In the genomic region with DNA sequence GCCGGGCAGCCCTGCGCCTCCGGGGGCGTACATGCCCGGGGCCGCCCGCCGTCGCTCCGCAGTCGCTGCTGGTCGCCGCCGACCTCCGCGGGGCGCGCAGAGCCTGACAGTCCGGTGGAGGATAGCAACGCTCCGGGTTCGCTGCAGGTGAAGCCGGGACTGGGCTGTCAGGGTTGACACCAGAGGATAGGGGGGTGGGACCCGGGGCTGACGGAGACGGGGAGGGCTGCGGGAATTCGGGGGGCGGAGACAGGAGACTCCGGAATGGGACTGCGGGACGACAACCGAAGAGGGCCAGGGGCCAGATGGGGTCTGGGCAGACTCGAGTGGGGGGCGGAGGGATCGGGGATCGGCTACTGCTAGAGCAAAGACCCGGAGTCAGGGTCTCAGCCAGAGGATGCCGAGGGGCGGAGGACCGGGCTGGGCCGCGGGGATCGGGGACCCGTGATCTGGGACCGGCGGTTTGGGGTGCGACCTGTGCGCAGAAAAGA, we compare ENCODE assay signal across 8 cellular contexts. TPM values are rescaled to one million over a fixed set of nuclear protein-coding genes. Genes with fewer than 3 reads are reported as not detected.
DNase-seq lines count a peak whose midpoint lies in the region; ATAC-seq and TF ChIP-seq lines count a peak whose summit lies in the region.

No MANE protein-coding gene starts in this region.

- no peaks in the 10 kb centered on the region for H3K27me3 Mint-ChIP-seq in WTC11 (ENCODE audit: low read depth)

- ATAC-seq in GM19025 (IDR thresholded peaks at IDR 0.05; ENCODE audit: low read depth, unreplicated experiment) (peak; percentile 5), HG03432 (IDR thresholded peaks at IDR 0.05; ENCODE audit: unreplicated experiment) (peak; percentile 3), WTC11 (peak; percentile 9)

- POLR2A ChIA-PET in AG04449 (lab: Yijun Ruan, JAX) = no interaction called here
- POLR2A ChIA-PET in WTC11 (lab: Charles Lee) = no interaction called here

- CTCF ChIA-PET in AG04449 (lab: Yijun Ruan, JAX) (interaction anchor here (0.9 to 7.1 kb wide), 7 partner anchors 9 to 272 kb away, joined by 3 to 147 read pairs (median 3); a partner anchor contains a TSS), WTC11 (lab: Charles Lee) (interaction anchor here (1.0 kb wide), 1 partner anchor 69 kb away, joined by 4 read pairs; no protein-coding TSS in a partner anchor)

- no peaks in the 10 kb centered on the region for H3K9me3 Mint-ChIP-seq in WTC11

- no peaks in the 10 kb centered on the region for H3K27me3 ChIP-seq in effector memory CD4-positive, alpha-beta T cell (replicated peaks; ENCODE audit: control insufficient read depth, insufficient read depth, low read length, poor library complexity, severe bottlenecking)
- no peaks in the 10 kb centered on the region for H3K27me3 ChIP-seq in thymus (ENCODE audit: control insufficient read depth, insufficient read depth)

- peaks cover 27% of the 10 kb centered on the region for H3K4me1 Mint-ChIP-seq in WTC11

- 1 to 2% methylated on average over 17 to 28 of the region's 49 CpGs for WGBS in mesodermal cell (ENCODE audit: insufficient coverage in 2 of 2), 2 experiments
- under 1% methylated on average over 49 of the region's 49 CpGs for WGBS in thymus

- peak overlapping the region; percentile 92 for H3K27ac ChIP-seq in effector memory CD4-positive, alpha-beta T cell (ENCODE audit: insufficient read depth, low read length, poor library complexity, severe bottlenecking)
- H3K27ac ChIP-seq in mesodermal cell (ENCODE audit: low read depth, low read length, severe bottlenecking) (peak overlapping the region; percentile 67), thymus (ENCODE audit: low read depth) (peak overlapping the region; percentile 91)

- no peak overlapping the region for H3K27ac Mint-ChIP-seq in WTC11

- no peaks in the 10 kb centered on the region for H3K9me3 ChIP-seq in effector memory CD4-positive, alpha-beta T cell (ENCODE audit: control insufficient read depth, low read length)
- H3K9me3 ChIP-seq in mesodermal cell (ENCODE audit: control insufficient read depth, low read length) = no peaks in the 10 kb centered on the region
- no peaks in the 10 kb centered on the region for H3K9me3 ChIP-seq in thymus (ENCODE audit: control insufficient read depth)

- peak overlapping the region; percentile 100 for H3K4me3 Mint-ChIP-seq in WTC11

- H3K4me1 ChIP-seq in effector memory CD4-positive, alpha-beta T cell (ENCODE audit: control insufficient read depth, insufficient read depth, low read length, poor library complexity, severe bottlenecking) = peaks cover 21% of the 10 kb centered on the region
- H3K4me1 ChIP-seq in mesodermal cell (ENCODE audit: control insufficient read depth, insufficient read depth, low read length, poor library complexity, severe bottlenecking) = peaks cover 32% of the 10 kb centered on the region
- H3K4me1 ChIP-seq in thymus (ENCODE audit: control insufficient read depth, insufficient read depth, low read length) = peaks cover 19% of the 10 kb centered on the region

- H3K4me3 ChIP-seq in AG04449 (ENCODE audit: low read depth, low read length) = peak overlapping the region; percentile 93
- peak overlapping the region; percentile 99 for H3K4me3 ChIP-seq in effector memory CD4-positive, alpha-beta T cell (ENCODE audit: insufficient read depth, low read depth, low read length, poor library complexity, severe bottlenecking)
- H3K4me3 ChIP-seq in mesodermal cell (ENCODE audit: extremely low read depth, insufficient read depth, low read length, poor library complexity, severe bottlenecking) = peak overlapping the region; percentile 96
- H3K4me3 ChIP-seq in thymus (ENCODE audit: low read length) = peak overlapping the region; percentile 83

- peaks cover 24% of the 10 kb centered on the region for H3K36me3 ChIP-seq in effector memory CD4-positive, alpha-beta T cell (ENCODE audit: control insufficient read depth, insufficient read depth, low read length)
- H3K36me3 ChIP-seq in mesodermal cell (ENCODE audit: control insufficient read depth, insufficient read depth, low read length) = peaks cover 51% of the 10 kb centered on the region
- peaks cover 40% of the 10 kb centered on the region for H3K36me3 ChIP-seq in thymus (ENCODE audit: control insufficient read depth, insufficient read depth)

- DNase-seq in AG04449 (ENCODE audit: low read depth, low spot score) (no peak), WTC11 (ENCODE audit: low spot score) (peak; percentile 57), DMS114 treated with DMSO at 0.1 percent for 48 hours (lab: John Stamatoyannopoulos, UW; ENCODE audit: unreplicated experiment) (no peak)
- DNase-seq in effector memory CD4-positive, alpha-beta T cell = peak; percentile 22 to 41 (median 35)

- TF ChIP-seq CTCF in AG04449 (IDR thresholded peaks at IDR 0.05; ENCODE audit: insufficient read depth, low read length, missing control alignments) (no peak), WTC11 (IDR thresholded peaks at IDR 0.05) (no peak)

- peaks cover 22% of the 10 kb centered on the region for H3K36me3 Mint-ChIP-seq in WTC11

TF ChIP-seq in WTC11, 78 proteins besides CTCF, POLR2A, EP300 and RAD21:
- TF ChIP-seq, protein P1, sequence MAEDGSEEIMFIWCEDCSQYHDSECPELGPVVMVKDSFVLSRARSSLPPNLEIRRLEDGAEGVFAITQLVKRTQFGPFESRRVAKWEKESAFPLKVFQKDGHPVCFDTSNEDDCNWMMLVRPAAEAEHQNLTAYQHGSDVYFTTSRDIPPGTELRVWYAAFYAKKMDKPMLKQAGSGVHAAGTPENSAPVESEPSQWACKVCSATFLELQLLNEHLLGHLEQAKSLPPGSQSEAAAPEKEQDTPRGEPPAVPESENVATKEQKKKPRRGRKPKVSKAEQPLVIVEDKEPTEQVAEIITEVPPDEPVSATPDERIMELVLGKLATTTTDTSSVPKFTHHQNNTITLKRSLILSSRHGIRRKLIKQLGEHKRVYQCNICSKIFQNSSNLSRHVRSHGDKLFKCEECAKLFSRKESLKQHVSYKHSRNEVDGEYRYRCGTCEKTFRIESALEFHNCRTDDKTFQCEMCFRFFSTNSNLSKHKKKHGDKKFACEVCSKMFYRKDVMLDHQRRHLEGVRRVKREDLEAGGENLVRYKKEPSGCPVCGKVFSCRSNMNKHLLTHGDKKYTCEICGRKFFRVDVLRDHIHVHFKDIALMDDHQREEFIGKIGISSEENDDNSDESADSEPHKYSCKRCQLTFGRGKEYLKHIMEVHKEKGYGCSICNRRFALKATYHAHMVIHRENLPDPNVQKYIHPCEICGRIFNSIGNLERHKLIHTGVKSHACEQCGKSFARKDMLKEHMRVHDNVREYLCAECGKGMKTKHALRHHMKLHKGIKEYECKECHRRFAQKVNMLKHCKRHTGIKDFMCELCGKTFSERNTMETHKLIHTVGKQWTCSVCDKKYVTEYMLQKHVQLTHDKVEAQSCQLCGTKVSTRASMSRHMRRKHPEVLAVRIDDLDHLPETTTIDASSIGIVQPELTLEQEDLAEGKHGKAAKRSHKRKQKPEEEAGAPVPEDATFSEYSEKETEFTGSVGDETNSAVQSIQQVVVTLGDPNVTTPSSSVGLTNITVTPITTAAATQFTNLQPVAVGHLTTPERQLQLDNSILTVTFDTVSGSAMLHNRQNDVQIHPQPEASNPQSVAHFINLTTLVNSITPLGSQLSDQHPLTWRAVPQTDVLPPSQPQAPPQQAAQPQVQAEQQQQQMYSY (CRISPR knock-in tag; IDR thresholded peaks at IDR 0.05) = peak; percentile 95
- TF ChIP-seq CREM (CRISPR knock-in tag; IDR thresholded peaks at IDR 0.05) = no peak

RNA-seq across cellular contexts. Expression of a gene that starts 0.4 kb away (rescaled TPM):
- 22.9 to 25.6 TPM (median 24.7 TPM) in 3 replicates for total RNA-seq in WTC11 (2021)
- 23.5 TPM for polyA plus RNA-seq in mesodermal cell (2013, experiment 1 of 2)
- polyA plus RNA-seq in mesodermal cell (2013, experiment 2 of 2) = 20.0 TPM
- polyA plus RNA-seq in thymus = 13.7 TPM

RNA-seq across cellular contexts. Expression of a gene that starts 0.6 kb away (rescaled TPM):
- total RNA-seq in WTC11 (2021) = 71.9 to 82.8 TPM (median 72.0 TPM) in 3 replicates
- polyA plus RNA-seq in mesodermal cell (2013, experiment 1 of 2) = 52.9 TPM
- 44.8 TPM for polyA plus RNA-seq in mesodermal cell (2013, experiment 2 of 2)
- polyA plus RNA-seq in thymus = 38.6 TPM

RNA-seq across cellular contexts. Expression of a gene that starts 40.0 kb away (rescaled TPM):
- 194 to 226 TPM (median 201 TPM) in 3 replicates for total RNA-seq in WTC11 (2021)
- polyA plus RNA-seq in mesodermal cell (2013, experiment 1 of 2) = 158 TPM
- 135 TPM for polyA plus RNA-seq in mesodermal cell (2013, experiment 2 of 2)
- 105 TPM for polyA plus RNA-seq in thymus

RNA-seq across cellular contexts. Expression of a gene that starts 56.8 kb away (rescaled TPM):
- 199 to 217 TPM (median 201 TPM) in 3 replicates for total RNA-seq in WTC11 (2021)
- 76.5 TPM for polyA plus RNA-seq in mesodermal cell (2013, experiment 1 of 2)
- 73.5 TPM for polyA plus RNA-seq in mesodermal cell (2013, experiment 2 of 2)
- 69.5 TPM for polyA plus RNA-seq in thymus

RNA-seq across cellular contexts. Expression of a gene that starts 59.7 kb away (rescaled TPM):
- total RNA-seq in WTC11 (2021) = 11.7 to 17.3 TPM (median 13.7 TPM) in 3 replicates
- 4.6 TPM for polyA plus RNA-seq in mesodermal cell (2013, experiment 1 of 2)
- polyA plus RNA-seq in mesodermal cell (2013, experiment 2 of 2) = 3.7 TPM
- polyA plus RNA-seq in thymus = 1.9 TPM

Comparison
In these comparisons a context has a peak if more than half of its experiments do, and no peak if none do; other contexts are left out.
1. DNase-seq: peak in WTC11 (single experiment) and effector memory CD4-positive, alpha-beta T cell (3 of 3); none in AG04449 (single experiment) and DMS114 treated with DMSO at 0.1 percent for 48 hours (single experiment).
2. Peak in every context shown above with its lines, with median percentiles within 50 percentile points of each other: H3K4me3 ChIP-seq, ATAC-seq and H3K27ac ChIP-seq.